Comparison of ENCODE assay signal across 9 cellular contexts in the genomic region with DNA sequence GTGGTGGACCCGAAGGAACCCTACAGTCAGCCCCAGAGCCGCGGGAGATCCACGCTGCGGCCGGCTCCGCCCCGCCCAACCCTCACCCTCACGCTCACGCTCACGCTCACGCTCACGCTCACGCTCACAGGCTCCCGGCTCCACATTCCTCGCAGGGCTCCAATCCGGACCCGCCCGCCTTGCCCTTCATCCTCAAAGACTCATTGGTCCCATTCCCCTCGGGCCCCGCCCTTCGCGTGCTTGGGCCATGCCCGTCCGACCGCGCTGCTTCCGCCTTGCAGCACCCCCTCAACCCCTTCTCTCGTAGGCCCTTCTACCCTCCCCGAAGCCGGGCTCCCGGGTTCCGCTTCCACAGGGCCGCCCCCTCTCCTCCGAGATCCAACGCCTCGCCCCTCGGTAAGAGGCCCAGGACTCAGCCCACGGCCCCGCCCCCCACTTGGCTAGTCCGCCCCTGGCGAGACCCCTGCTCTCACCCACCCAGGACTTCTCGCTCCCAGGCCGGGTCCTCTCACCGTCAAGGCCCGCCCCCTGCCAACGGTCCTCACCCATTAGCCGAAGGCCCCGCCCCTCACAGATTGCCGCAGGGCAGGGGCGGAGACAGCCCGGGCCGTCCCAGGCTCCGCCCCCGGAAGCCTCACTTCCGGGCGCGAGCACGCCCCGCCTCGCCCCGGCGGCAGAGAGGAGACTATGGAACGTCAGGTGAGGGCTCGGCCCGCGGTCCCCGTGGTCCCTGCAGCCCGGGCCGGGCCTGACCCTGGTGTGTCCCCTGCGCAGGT. TPM values are rescaled to one million over a fixed set of nuclear protein-coding genes. Genes with fewer than 3 reads are reported as not detected.
DNase-seq lines count a peak whose midpoint lies in the region; ATAC-seq, FAIRE-seq and TF ChIP-seq lines count a peak whose summit lies in the region.
"Had no signal": no experiment of that assay in that cellular context is flagged by ENCODE, and none has a peak within 500 bp of the region (broad histone marks: within the 10 kb centered on the region; RNA-seq: fewer than 3 reads in every experiment).

A gene (plus strand): TSS at position 637 of the 776 bp plus-strand sequence. CDS start 51 bp downstream, at position 688.

- no peaks in the 10 kb centered on the region; a peak in 1 of 7 replicates for H3K27me3 ChIP-seq in H1 (replicated peaks in 1 of 4; ENCODE audit: control insufficient read depth in 3 of 4, extremely low read depth in 1 of 4, insufficient read depth in 3 of 4, low read length in 3 of 4)

- H3K36me3 ChIP-seq in H1 (ENCODE audit: control insufficient read depth in 2 of 4, insufficient read depth in 4 of 4, low read length in 3 of 4), result peaks cover 17 to 33% (median 27%) of the 10 kb centered on the region in 4 experiments; a peak in 7 of 8 replicates

- H3K18ac ChIP-seq in H1 (ENCODE audit: extremely low read depth, low read length), result peak within 1 kb of the TSS; percentile 84

- no peak within 1 kb of the TSS for H3K23ac ChIP-seq in H1 (ENCODE audit: insufficient read length)

- H2BK12ac ChIP-seq in H1 (ENCODE audit: low read depth, low read length), result peak within 1 kb of the TSS; percentile 72; the same call in 1 of the 2 replicates

- peak within 1 kb of the TSS; percentile 78 to 98 for H3K4me2 ChIP-seq in H1 (ENCODE audit: insufficient read depth in 1 of 2, low read depth in 2 of 2, low read length in 2 of 2)

- H2BK20ac ChIP-seq in H1 (ENCODE audit: low read length), result no peak within 1 kb of the TSS

- H3K79me2 ChIP-seq in H1 (ENCODE audit: control insufficient read depth in 1 of 2, insufficient read depth in 2 of 2, low read length in 2 of 2), result peaks cover 0 to 17% of the 10 kb centered on the region in 2 experiments; a peak in 1 of 4 replicates

- peaks cover 8% of the 10 kb centered on the region; the same call in 1 of the 2 replicates for H3K79me1 ChIP-seq in H1 (ENCODE audit: low read depth, low read length)

- POLR2A ChIA-PET in H1 (lab: Charles Lee; ENCODE audit: partially characterized antibody), result interaction anchor here (0.9 to 3.0 kb wide), 9 partner anchors 9 to 215 kb away, joined by 3 to 21 read pairs (median 4); no protein-coding TSS in a partner anchor

- peak within 1 kb of the TSS; percentile 97 for H3K27ac Mint-ChIP-seq in mesothelial cell of epicardium

- H2BK15ac ChIP-seq in H1 (ENCODE audit: low read length), result peak within 1 kb of the TSS; percentile 93; the same call in 1 of the 2 replicates

- H4K91ac ChIP-seq in H1 (replicated peaks; ENCODE audit: insufficient read length, low read length), result peak within 1 kb of the TSS; percentile 90

- H4K5ac ChIP-seq in H1 (ENCODE audit: insufficient read length, low read depth, low read length), result peak within 1 kb of the TSS; percentile 22

- H3K4me3 Mint-ChIP-seq in mesothelial cell of epicardium, result peak within 1 kb of the TSS; percentile 85

- H4K20me1 ChIP-seq in H1 (replicated peaks in 1 of 2; ENCODE audit: control insufficient read depth in 1 of 2, insufficient read depth in 2 of 2, low read length in 2 of 2), result peaks cover 0 to 15% of the 10 kb centered on the region in 2 experiments

- TF ChIP-seq POLR2A in H1 (IDR thresholded peaks at IDR 0.05; ENCODE audit: control extremely low read depth in 1 of 2, low read depth in 2 of 2, low read length in 2 of 2), result peak in 1 of 2 experiments; percentile 66; a peak in 2 of 3 replicates

- DNase-seq in AG09319 (ENCODE audit: extremely low read depth, low read depth), result peak; percentile 92
- peak; percentile 93 to 96 for DNase-seq in activated CD4-positive, alpha-beta T cell treated with anti-CD3 and anti-CD28 coated beads, Interleukin-2, amount 50 U/mL, for 4 hours
- DNase-seq in H1 (ENCODE audit: low read depth in 1 of 2, low spot score in 2 of 2), result peak; percentile 88 to 99
- DNase-seq in mesothelial cell of epicardium (ENCODE audit: low spot score in 2 of 2, unreplicated experiment in 2 of 2), result peak; percentile 97 to 99
- DNase-seq in stimulated activated CD8-positive, alpha-beta memory T cell treated with anti-CD3 and anti-CD28 coated beads, Interleukin-2, amount 100 ng/mL, for 48 hours (ENCODE audit: low read depth in 2 of 2), result peak; percentile 98 to 99
- DNase-seq in NCI-H524 (lab: John Stamatoyannopoulos, UW), result no peak

- H3K14ac ChIP-seq in H1 (ENCODE audit: insufficient read length), result no peak within 1 kb of the TSS

- H3K4me3 ChIP-seq in H1 (ENCODE audit: extremely low read depth in 1 of 4, insufficient read depth in 2 of 4, low read depth in 3 of 4, low read length in 4 of 4), result peak within 1 kb of the TSS; percentile 84 to 91 (median 86)

- H3K4me1 Mint-ChIP-seq in mesothelial cell of epicardium, result peaks cover 22% of the 10 kb centered on the region

- H3K23me2 ChIP-seq in H1 (ENCODE audit: low read depth, low read length), result peaks cover 13% of the 10 kb centered on the region; the same call in 1 of the 2 replicates

- no peak for TF ChIP-seq CTCF in AG09319 (IDR thresholded peaks at IDR 0.05; ENCODE audit: low read depth, low read length)
- TF ChIP-seq CTCF in H1 (IDR thresholded peaks at IDR 0.05; ENCODE audit: control extremely low read depth in 1 of 3, insufficient read depth in 1 of 3, low read depth in 1 of 3, low read length in 3 of 3), result no peak
- no peak for TF ChIP-seq CTCF in mesothelial cell of epicardium (IDR thresholded peaks at IDR 0.05; ENCODE audit: unreplicated experiment)

- peak within 1 kb of the TSS; percentile 65 for H3K56ac ChIP-seq in H1 (replicated peaks; ENCODE audit: insufficient read length, low read depth, low read length)

- H3K36me3 Mint-ChIP-seq in mesothelial cell of epicardium, result peaks cover 7% of the 10 kb centered on the region

- peaks cover 0 to 8% (median 5%) of the 10 kb centered on the region in 4 experiments; a peak in 4 of 7 replicates for H3K4me1 ChIP-seq in H1 (replicated peaks in 1 of 4; ENCODE audit: control insufficient read depth in 3 of 4, insufficient read depth in 4 of 4, low read length in 3 of 4)

- H3K9me3 Mint-ChIP-seq in mesothelial cell of epicardium, result no peaks in the 10 kb centered on the region

- H3K27ac ChIP-seq in H1 (ENCODE audit: low read depth, low read length), result peak within 1 kb of the TSS; percentile 90

- no peaks in the 10 kb centered on the region for H3K9me3 ChIP-seq in H1 (ENCODE audit: insufficient read depth in 2 of 2, low read depth in 1 of 2, low read length in 1 of 2)

- no peaks in the 10 kb centered on the region for H3K27me3 Mint-ChIP-seq in mesothelial cell of epicardium (ENCODE audit: low read depth)

- TF ChIP-seq EP300 in H1 (IDR thresholded peaks at IDR 0.05; ENCODE audit: borderline replicate concordance in 1 of 2, low read depth in 2 of 2, low read length in 2 of 2), result 0 out of 3 replicates have a peak, but pooled peaks of 1 of the 2 experiments have one; percentile 6

- peak within 1 kb of the TSS; percentile 84 for H4K8ac ChIP-seq in H1 (ENCODE audit: extremely low read depth, insufficient read depth, low read length)

- ATAC-seq in GM19397 (IDR thresholded peaks at IDR 0.05; ENCODE audit: unreplicated experiment) (peak; percentile 79), HG03575 (IDR thresholded peaks at IDR 0.05; ENCODE audit: extremely low read depth, insufficient number of reproducible peaks, low FRiP score, unreplicated experiment) (peak; percentile 49)

- no peak for TF ChIP-seq RAD21 in H1 (IDR thresholded peaks at IDR 0.05 in 1 of 2, conservative IDR thresholded peaks at IDR 0.05 in 1 of 2; ENCODE audit: low read depth in 2 of 2, low read length in 2 of 2)

- CTCF ChIA-PET in H1 (lab: Charles Lee; ENCODE audit: partially characterized antibody), result interaction anchor here (1.0 to 5.4 kb wide), 5 partner anchors 11 to 135 kb away, joined by 3 to 159 read pairs (median 21); no protein-coding TSS in a partner anchor

- WGBS in H1 (ENCODE audit: extremely low coverage in 1 of 2, insufficient coverage in 1 of 2, insufficient read length in 1 of 2, insufficient replicate concordance in 2 of 2, low coverage in 1 of 2, low lambda C conversion rate in 2 of 2, missing lambda C conversion rate in 1 of 2), 2 experiments, result 1% methylated on average over 50 of the region's 71 CpGs; no CpG with 5 or more reads in 1 of the 2 experiments

- H2AK5ac ChIP-seq in H1 (ENCODE audit: low read depth, low read length), result peak within 1 kb of the TSS; percentile 58; the same call in 1 of the 2 replicates

- peak within 1 kb of the TSS; percentile 71 for H3K4ac ChIP-seq in H1 (replicated peaks; ENCODE audit: insufficient read length, low read depth, low read length)

- no peak for FAIRE-seq in H1 (lab: Jason Lieb, UNC)
- FAIRE-seq: islet of Langerhans had no signal

- H2AFZ ChIP-seq in H1 (ENCODE audit: low read length), result no peak within 1 kb of the TSS

- peak within 1 kb of the TSS; percentile 45 to 86 (median 70) for H3K9ac ChIP-seq in H1 (replicated peaks in 1 of 4; ENCODE audit: extremely low read depth in 1 of 4, low read depth in 3 of 4, low read length in 3 of 4)

- H2BK120ac ChIP-seq in H1 (replicated peaks; ENCODE audit: low read depth, low read length), result peak within 1 kb of the TSS; percentile 4

- H2BK5ac ChIP-seq in H1 (ENCODE audit: low read depth, low read length), result peak within 1 kb of the TSS; percentile 92

TF ChIP-seq in H1, 55 proteins besides CTCF, POLR2A, EP300 and RAD21 (continues in another document):
- no peak for TF ChIP-seq CEBPB (IDR thresholded peaks at IDR 0.05; ENCODE audit: low read depth, low read length)
- peak; percentile 85 for TF ChIP-seq PHF8 (conservative IDR thresholded peaks at IDR 0.05; ENCODE audit: low read depth, low read length)
- TF ChIP-seq KDM5A (IDR thresholded peaks at IDR 0.05; ENCODE audit: low read length), result peak; percentile 34; the same call in 1 of the 2 replicates
- peak; percentile 62 for TF ChIP-seq SP1 (IDR thresholded peaks at IDR 0.05; ENCODE audit: low read depth, low read length)
- peak; percentile 93 for TF ChIP-seq GABPA (IDR thresholded peaks at IDR 0.05; ENCODE audit: borderline replicate concordance, insufficient read depth, low read length)
- TF ChIP-seq, protein P1, sequence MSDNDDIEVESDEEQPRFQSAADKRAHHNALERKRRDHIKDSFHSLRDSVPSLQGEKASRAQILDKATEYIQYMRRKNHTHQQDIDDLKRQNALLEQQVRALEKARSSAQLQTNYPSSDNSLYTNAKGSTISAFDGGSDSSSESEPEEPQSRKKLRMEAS (IDR thresholded peaks at IDR 0.05), result peak; percentile 59
- peak; percentile 60 for TF ChIP-seq TAF1 (IDR thresholded peaks at IDR 0.05; ENCODE audit: low read depth, low read length)
- peak; percentile 72 for TF ChIP-seq KDM4A (IDR thresholded peaks at IDR 0.05; ENCODE audit: low read depth, low read length, severe bottlenecking)

RNA-seq across cellular contexts. Expression of the gene that starts here (rescaled TPM):
- total RNA-seq in H1 (2021; fragmentation: NEBNext Ultra II Directional; extraction: Animal tissue kit (Norgen Biotek cat#: 25700)), result 222 and 236 TPM in 2 replicates
- 260 and 275 TPM in 2 replicates for polyA plus RNA-seq in H1 (2011; rRNA removed)
- polyA plus RNA-seq in H1 (2011; cell fraction: cytosol; rRNA removed), result 237 TPM
- polyA plus RNA-seq in H1 (2011; cell fraction: nucleus; rRNA removed), result 509 TPM
- 188 to 293 TPM (median 261 TPM) in 4 replicates for polyA plus RNA-seq in H1 (2012, experiment 1 of 2)
- 246 TPM for polyA plus RNA-seq in H1 (2012, experiment 2 of 2)
- 99.8 TPM for polyA plus RNA-seq in H1 (2013, experiment 1 of 2)
- polyA plus RNA-seq in H1 (2013, experiment 2 of 2), result 92.7 TPM
- 303 and 366 TPM in 2 replicates for polyA minus RNA-seq in H1 (2011; rRNA and poly(A)+ RNA removed)
- polyA minus RNA-seq in H1 (2011; cell fraction: cytosol; rRNA and poly(A)+ RNA removed), result 156 TPM
- polyA minus RNA-seq in H1 (2011; cell fraction: nucleus; rRNA and poly(A)+ RNA removed), result 198 TPM
- 111 to 118 TPM (median 115 TPM) in 3 replicates for total RNA-seq in mesothelial cell of epicardium

Comparison
In these comparisons a context has a peak if more than half of its experiments do, and no peak if none do; other contexts are left out.
1. DNase-seq: peak in AG09319 (single experiment), activated CD4-positive, alpha-beta T cell treated with anti-CD3 and anti-CD28 coated beads, Interleukin-2, amount 50 U/mL, for 4 hours (2 of 2), H1 (2 of 2), mesothelial cell of epicardium (2 of 2) and stimulated activated CD8-positive, alpha-beta memory T cell treated with anti-CD3 and anti-CD28 coated beads, Interleukin-2, amount 100 ng/mL, for 48 hours (2 of 2); none in NCI-H524 (0 of 2).